ENCODE assay signal across 32 cellular contexts in genomic region chr19:3100331-3100730, GRCh38. TPM values are rescaled to one million over a fixed set of nuclear protein-coding genes. Genes with fewer than 3 reads are reported as not detected.
DNase-seq lines count a peak whose midpoint lies in the region; ATAC-seq and TF ChIP-seq lines count a peak whose summit lies in the region.
"Had no signal": no experiment of that assay in that cellular context is flagged by ENCODE, and none has a peak within 500 bp of the region (broad histone marks: within the 10 kb centered on the region; RNA-seq: fewer than 3 reads in every experiment).

No MANE protein-coding gene starts in this region.

- dilution Hi-C loops in mammary epithelial cell (cut with HindIII; ENCODE audit: low sequenced_read_pairs): loop anchor here (5.0 kb wide), 3 partner anchors 43 to 78 kb away; partner anchors contain the start of gene S1PR4

- 81% methylated on average over 9 of the region's 14 CpGs for WGBS in mammary epithelial cell (ENCODE audit: low coverage, missing lambda C conversion rate)

- H3K4me3 ChIP-seq in cardiac muscle cell (no peak overlapping the region), WERI-Rb-1 (ENCODE audit: low read depth, low read length) (no peak overlapping the region), mammary epithelial cell (replicated peaks in 1 of 3; ENCODE audit: insufficient read depth in 1 of 3, low read depth in 2 of 3, low read length in 3 of 3) (no peak overlapping the region)
- H3K4me3 ChIP-seq: GM23338, lung, MG63, ovary, smooth muscle cell, testis, uterus had no signal

- intact Hi-C loops in Right ventricle myocardium inferior (cut with DNase I): loop anchor here (5.0 kb wide), 1 partner anchor 138 kb away; no protein-coding TSS in a partner anchor
- intact Hi-C loops in head of caudate nucleus (cut with DNase I): loop anchor here (10.0 kb wide), 1 partner anchor 146 kb away; no protein-coding TSS in a partner anchor
- intact Hi-C loops in mammary epithelial cell (cut with micrococcal nuclease): loop anchor here (10.0 kb wide), 1 partner anchor 216 kb away; no protein-coding TSS in a partner anchor

- H2AFZ ChIP-seq in mammary epithelial cell (ENCODE audit: low read depth, low read length): no peak overlapping the region
- H2AFZ ChIP-seq: GM23338 had no signal

- H3K27ac Mint-ChIP-seq in glutamatergic neuron (ENCODE audit: unreplicated experiment): peak overlapping the region; percentile 17
- H3K27ac Mint-ChIP-seq: activated CD4-positive, alpha-beta memory T cell treated with anti-CD3 and anti-CD28 coated beads for 36 hours; CD4-positive, alpha-beta T cell; GM23338; nephron; T-helper 17 cell had no signal

- ATAC-seq in Right ventricle myocardium inferior (no peak), GM18861 (IDR thresholded peaks at IDR 0.05; ENCODE audit: unreplicated experiment) (no peak)
- ATAC-seq: GM23338; PC-3; stimulated activated naive CD8-positive, alpha-beta T cell treated with anti-CD3 and anti-CD28 coated beads, Interleukin-15, Interleukin-2, amounts not matched to agents 100 U/mL and 50 U/mL, for 24 hours; T-helper 17 cell had no signal

- no TSS peak for BruUV-seq in mammary epithelial cell (replicated peaks; lab: Mats Ljungman, UMichigan)

- H3K9ac ChIP-seq in mammary epithelial cell (ENCODE audit: insufficient read depth, low read length): no peak overlapping the region

- peak overlapping the region; percentile 23 for H3K27ac ChIP-seq in cardiac muscle cell
- no peak overlapping the region; the same call in 1 of the 2 replicates for H3K27ac ChIP-seq in WERI-Rb-1
- H3K27ac ChIP-seq in mammary epithelial cell (ENCODE audit: insufficient read depth, low read depth, low read length): no peak overlapping the region
- H3K27ac ChIP-seq: ovary, testis, uterus had no signal

- peaks cover 94% of the 10 kb centered on the region for H3K79me2 ChIP-seq in mammary epithelial cell (ENCODE audit: insufficient read depth, low read length)

- TF ChIP-seq CTCF in cardiac muscle cell (IDR thresholded peaks at IDR 0.05; ENCODE audit: low read depth, low read length): no peak
- peak; percentile 23; the same call in 1 of the 2 replicates for TF ChIP-seq CTCF in WERI-Rb-1 (IDR thresholded peaks at IDR 0.05; ENCODE audit: low read depth, low read length)
- TF ChIP-seq CTCF in glutamatergic neuron (IDR thresholded peaks at IDR 0.05; ENCODE audit: partially characterized antibody, unreplicated experiment): no peak
- TF ChIP-seq CTCF in mammary epithelial cell (conservative IDR thresholded peaks at IDR 0.05 in 1 of 2, IDR thresholded peaks at IDR 0.05 in 1 of 2; ENCODE audit: extremely low read depth in 1 of 2, insufficient read depth in 1 of 2, low read depth in 1 of 2, low read length in 2 of 2): no peak

- H3K27me3 ChIP-seq in cardiac muscle cell (no peaks in the 10 kb centered on the region), WERI-Rb-1 (ENCODE audit: insufficient read depth, low read depth, severe bottlenecking) (no peaks in the 10 kb centered on the region), mammary epithelial cell (ENCODE audit: insufficient read depth, low read length) (no peaks in the 10 kb centered on the region)
- H3K27me3 ChIP-seq: MG63, ovary, testis, uterus had no signal

- CTCF ChIA-PET in mammary epithelial cell (lab: Charles Lee; ENCODE audit: low non-redundant PET): no interaction called here

- peaks cover 5% of the 10 kb centered on the region for H3K9me3 Mint-ChIP-seq in glutamatergic neuron (ENCODE audit: unreplicated experiment)
- H3K9me3 Mint-ChIP-seq: activated CD4-positive, alpha-beta memory T cell treated with anti-CD3 and anti-CD28 coated beads for 36 hours; CD4-positive, alpha-beta T cell; GM23338; nephron had no signal

- H3K4me2 ChIP-seq in mammary epithelial cell (ENCODE audit: insufficient read depth, low read depth, low read length): no peak overlapping the region
- H3K4me2 ChIP-seq: GM23338, smooth muscle cell had no signal

- no peaks in the 10 kb centered on the region for H3K36me3 Mint-ChIP-seq in glutamatergic neuron (ENCODE audit: unreplicated experiment)
- H3K36me3 Mint-ChIP-seq: activated CD4-positive, alpha-beta memory T cell treated with anti-CD3 and anti-CD28 coated beads for 36 hours had no signal

- H4K20me1 ChIP-seq in mammary epithelial cell (ENCODE audit: insufficient read depth, low read length): peaks cover 2% of the 10 kb centered on the region

- in situ Hi-C loops in mammary epithelial cell (cut with MboI; ENCODE audit: low sequenced_read_pairs in 2 of 2): loop anchor here (10.0 kb wide), 2 partner anchors 136 to 146 kb away; no protein-coding TSS in a partner anchor

- no peaks in the 10 kb centered on the region for H3K36me3 ChIP-seq in cardiac muscle cell
- peaks cover 3% of the 10 kb centered on the region; the same call in 1 of the 2 replicates for H3K36me3 ChIP-seq in WERI-Rb-1
- no peaks in the 10 kb centered on the region for H3K36me3 ChIP-seq in mammary epithelial cell (ENCODE audit: insufficient read depth, low read length)
- H3K36me3 ChIP-seq: MG63, ovary, uterus had no signal

- H3K4me1 ChIP-seq in cardiac muscle cell (ENCODE audit: low read depth) (peaks cover 20% of the 10 kb centered on the region), mammary epithelial cell (ENCODE audit: insufficient read depth, low read length) (peaks cover 39% of the 10 kb centered on the region)

- H3K9me3 ChIP-seq in cardiac muscle cell (ENCODE audit: low read depth) (no peaks in the 10 kb centered on the region), WERI-Rb-1 (ENCODE audit: severe bottlenecking) (no peaks in the 10 kb centered on the region), mammary epithelial cell (replicated peaks; ENCODE audit: insufficient read depth, low read length) (no peaks in the 10 kb centered on the region)
- H3K9me3 ChIP-seq: MG63, ovary, testis, uterus had no signal

- H3K27me3 Mint-ChIP-seq in glutamatergic neuron (ENCODE audit: unreplicated experiment): peaks cover 6% of the 10 kb centered on the region

- no peak overlapping the region for H3K4me3 Mint-ChIP-seq in glutamatergic neuron (ENCODE audit: unreplicated experiment)
- H3K4me3 Mint-ChIP-seq: activated CD4-positive, alpha-beta memory T cell treated with anti-CD3 and anti-CD28 coated beads for 36 hours; CD4-positive, alpha-beta T cell; GM23338; nephron; T-helper 17 cell had no signal

- DNase-seq in cardiac muscle cell (ENCODE audit: low read depth in 1 of 2, low spot score in 1 of 2) (no peak), Right ventricle myocardium inferior (ENCODE audit: missing footprints) (no peak), WERI-Rb-1 (no peak), glutamatergic neuron (peak; percentile 69), retina (peak; percentile 52), head of caudate nucleus (no peak), mammary epithelial cell (no peak)
- DNase-seq: activated CD4-positive, alpha-beta memory T cell treated with anti-CD3 and anti-CD28 coated beads for 36 hours; activated CD4-positive, alpha-beta T cell treated with anti-CD3 and anti-CD28 coated beads for 1 hour; activated CD8-positive, alpha-beta memory T cell treated with anti-CD3 and anti-CD28 coated beads, Interleukin-2, amount 50 U/mL, for 4 hours; activated naive CD4-positive, alpha-beta T cell treated with Interleukin-2 at 50 U/mL for 16 hours; CD4-positive, alpha-beta T cell; DND-41; effector CD8-positive, alpha-beta T cell; KG1; MG63; NCI-H1105; NCI-H187; NCI-H526 treated with DMSO at 0.1 percent for 48 hours; NK-92 treated with Interleukin-12 subunit alpha and Interleukin-12 subunit beta, amount 100 ng/mL, for 24 hours; PC-3; stimulated activated naive CD8-positive, alpha-beta T cell treated with anti-CD3 and anti-CD28 coated beads, Interleukin-15, Interleukin-2, amounts not matched to agents 100 U/mL and 50 U/mL, for 24 hours; T-helper 17 cell; testis; uterus had no signal

- H3K4me1 Mint-ChIP-seq in glutamatergic neuron (ENCODE audit: low read depth, unreplicated experiment): peaks cover 21% of the 10 kb centered on the region

RNA-seq across cellular contexts. Expression of gene GNA11, which starts 6.2 kb away (rescaled TPM):
- 36.5 and 47.5 TPM in 2 replicates for total RNA-seq in cardiac muscle cell
- polyA plus RNA-seq in cardiac muscle cell: 60.8 and 63.3 TPM in 2 replicates
- total RNA-seq in Right ventricle myocardium inferior: 64.7 TPM
- 32.4 TPM for total RNA-seq in glutamatergic neuron (ENCODE audit: unreplicated experiment)
- 10 to 100 TPM; 68.1 to 91.4 TPM for total RNA-seq in mammary epithelial cell
- polyA plus RNA-seq in mammary epithelial cell: 67.4 TPM
- polyA minus RNA-seq in mammary epithelial cell: 86.9 TPM

RNA-seq across cellular contexts. Expression of gene GNA15, which starts 35.5 kb away (rescaled TPM):
- total RNA-seq in cardiac muscle cell: 0.12 TPM in 1 of 2 replicates, not detected in the other
- not detected in 2 replicates for polyA plus RNA-seq in cardiac muscle cell
- 2.9 TPM for total RNA-seq in Right ventricle myocardium inferior
- not detected for total RNA-seq in glutamatergic neuron (ENCODE audit: unreplicated experiment)
- 100 to 1,000 TPM in 1 of 2 donors, 10 to 100 TPM in 1; 28.7 to 110 TPM for total RNA-seq in mammary epithelial cell
- 57.1 TPM for polyA plus RNA-seq in mammary epithelial cell
- 43.7 TPM for polyA minus RNA-seq in mammary epithelial cell
- total RNA-seq: PC-3, renal cortical epithelial cell had no signal

RNA-seq across cellular contexts. Expression of gene TLE5, which starts 38.0 kb away (rescaled TPM):
- 612 and 690 TPM in 2 replicates for total RNA-seq in cardiac muscle cell
- polyA plus RNA-seq in cardiac muscle cell: 446 and 487 TPM in 2 replicates
- total RNA-seq in Right ventricle myocardium inferior: 775 TPM
- total RNA-seq in glutamatergic neuron (ENCODE audit: unreplicated experiment): 258 TPM
- 100 to 1,000 TPM; 348 to 349 TPM for total RNA-seq in mammary epithelial cell
- 370 TPM for polyA plus RNA-seq in mammary epithelial cell
- polyA minus RNA-seq in mammary epithelial cell: 319 TPM

Comparison
In these comparisons a context has a peak if more than half of its experiments do, and no peak if none do; other contexts are left out.
1. DNase-seq: peak in glutamatergic neuron (single experiment) and retina (single experiment); none in cardiac muscle cell (0 of 2), Right ventricle myocardium inferior (single experiment), WERI-Rb-1 (single experiment), head of caudate nucleus (0 of 42) and mammary epithelial cell (single experiment).